ENCODE assay signal across 24 cellular contexts in the genomic region with DNA sequence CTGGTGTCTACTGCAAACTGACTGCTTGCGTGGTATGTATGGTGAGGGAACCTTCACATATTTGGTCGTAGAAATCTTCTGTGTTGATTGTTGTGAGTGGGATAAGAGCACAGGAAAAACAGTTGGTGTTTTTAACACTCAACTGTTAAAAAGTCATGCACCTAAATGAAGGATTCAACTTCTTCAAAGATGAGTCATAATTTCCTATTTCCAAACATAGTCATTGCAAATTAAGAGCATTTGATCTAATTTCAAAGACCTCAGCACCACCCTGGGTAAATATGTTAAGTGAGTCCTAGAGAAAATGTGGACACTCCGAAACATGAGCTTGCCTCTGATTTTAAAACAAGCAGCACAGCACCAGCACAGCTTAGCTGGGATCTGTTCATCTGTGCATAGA.
"Had no signal": no experiment of that assay in that cellular context is flagged by ENCODE, and none has a peak within 500 bp of the region (broad histone marks: within the 10 kb centered on the region; RNA-seq: fewer than 3 reads in every experiment).

No MANE protein-coding gene starts in this region.

- H3K4me1 ChIP-seq: esophagus squamous epithelium, stomach, tibial artery, upper lobe of right lung had no signal

- H3K4me3 ChIP-seq: esophagus squamous epithelium, stomach, tibial artery, upper lobe of right lung had no signal

- DNase-seq: activated CD4-positive, alpha-beta T cell treated with anti-CD3 and anti-CD28 coated beads for 1 hour; activated CD4-positive, alpha-beta T cell treated with anti-CD3 and anti-CD28 coated beads, Interleukin-2, amount 50 U/mL, for 1 hour; activated CD8-positive, alpha-beta T cell treated with anti-CD3 and anti-CD28 coated beads for 36 hours; activated gamma-delta T cell treated with Interleukin-2 at 50 U/mL for 16 hours; activated naive CD4-positive, alpha-beta T cell treated with anti-CD3 and anti-CD28 coated beads, Interleukin-2, amount 50 U/mL, for 16 hours; activated T-cell treated with anti-CD3 and anti-CD28 coated beads, Interleukin-2, amount 50 U/mL, for 4 hours; amniotic stem cell; caudate nucleus; endodermal cell; esophagus squamous epithelium; foreskin melanocyte; left ventricle myocardium superior; posterior cingulate gyrus; right cardiac atrium; stimulated activated CD4-positive, alpha-beta T cell treated with anti-CD3 and anti-CD28 coated beads, Interleukin-15, amount 100 ng/mL, for 24 hours; stimulated activated CD4-positive, alpha-beta T cell treated with anti-CD3 and anti-CD28 coated beads, Interleukin-2, amount 100 ng/mL, for 24 hours; stimulated activated naive B cell treated with anti-CD40 and anti-IgM and Interleukin-4, amounts not matched to agents 10 μg/mL and 1 μg/mL and 100 μg/mL, for 72 hours; stomach; T1000; tibial artery; upper lobe of right lung had no signal

- H3K36me3 ChIP-seq: esophagus squamous epithelium, stomach, tibial artery, upper lobe of right lung had no signal

- H3K27ac ChIP-seq: epithelial cell of prostate, esophagus squamous epithelium, stomach, tibial artery, upper lobe of right lung had no signal

- H3K27me3 ChIP-seq: esophagus squamous epithelium, stomach, tibial artery, upper lobe of right lung had no signal

- ATAC-seq: activated CD8-positive, alpha-beta T cell treated with anti-CD3 and anti-CD28 coated beads for 36 hours; activated T-cell treated with anti-CD3 and anti-CD28 coated beads, Interleukin-2, amount 50 U/mL, for 4 hours; activated T-helper 17 cell treated with anti-CD3 and anti-CD28 coated beads, Interleukin-2, amount 50 U/mL, for 72 hours; left ventricle myocardium superior; right cardiac atrium; stimulated activated naive B cell treated with anti-CD40 and anti-IgM and Interleukin-4, amounts not matched to agents 10 μg/mL and 1 μg/mL and 100 μg/mL, for 72 hours; upper lobe of right lung; WTC11 had no signal

- H3K9me3 ChIP-seq: tibial artery, upper lobe of right lung had no signal
